1 cellular context compared by ENCODE assay signal in the genomic region with DNA sequence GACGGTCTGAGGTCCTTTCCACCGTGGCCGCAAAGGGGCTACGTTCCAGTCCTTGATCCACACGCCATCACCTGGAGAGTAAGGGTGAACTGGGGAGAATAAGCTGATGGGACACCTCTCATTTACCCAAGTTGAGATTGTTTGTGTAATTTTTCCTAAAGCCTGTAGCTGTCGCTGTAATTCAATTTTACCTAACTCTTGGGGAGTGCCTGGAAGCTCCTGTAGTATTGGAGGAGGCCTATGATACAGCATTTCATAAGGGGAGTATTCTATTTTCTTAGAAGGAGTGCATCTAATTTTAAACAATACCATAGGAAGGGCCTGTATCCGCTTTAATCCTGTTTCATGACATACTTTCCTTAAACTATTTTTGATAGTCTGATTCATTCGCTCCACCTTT.
TF ChIP-seq lines count a peak whose summit lies in the region.

No MANE protein-coding gene starts in this region.

TF ChIP-seq in GM23338, 12 proteins besides CTCF, POLR2A, EP300 and RAD21:
- TF ChIP-seq, protein P1, sequence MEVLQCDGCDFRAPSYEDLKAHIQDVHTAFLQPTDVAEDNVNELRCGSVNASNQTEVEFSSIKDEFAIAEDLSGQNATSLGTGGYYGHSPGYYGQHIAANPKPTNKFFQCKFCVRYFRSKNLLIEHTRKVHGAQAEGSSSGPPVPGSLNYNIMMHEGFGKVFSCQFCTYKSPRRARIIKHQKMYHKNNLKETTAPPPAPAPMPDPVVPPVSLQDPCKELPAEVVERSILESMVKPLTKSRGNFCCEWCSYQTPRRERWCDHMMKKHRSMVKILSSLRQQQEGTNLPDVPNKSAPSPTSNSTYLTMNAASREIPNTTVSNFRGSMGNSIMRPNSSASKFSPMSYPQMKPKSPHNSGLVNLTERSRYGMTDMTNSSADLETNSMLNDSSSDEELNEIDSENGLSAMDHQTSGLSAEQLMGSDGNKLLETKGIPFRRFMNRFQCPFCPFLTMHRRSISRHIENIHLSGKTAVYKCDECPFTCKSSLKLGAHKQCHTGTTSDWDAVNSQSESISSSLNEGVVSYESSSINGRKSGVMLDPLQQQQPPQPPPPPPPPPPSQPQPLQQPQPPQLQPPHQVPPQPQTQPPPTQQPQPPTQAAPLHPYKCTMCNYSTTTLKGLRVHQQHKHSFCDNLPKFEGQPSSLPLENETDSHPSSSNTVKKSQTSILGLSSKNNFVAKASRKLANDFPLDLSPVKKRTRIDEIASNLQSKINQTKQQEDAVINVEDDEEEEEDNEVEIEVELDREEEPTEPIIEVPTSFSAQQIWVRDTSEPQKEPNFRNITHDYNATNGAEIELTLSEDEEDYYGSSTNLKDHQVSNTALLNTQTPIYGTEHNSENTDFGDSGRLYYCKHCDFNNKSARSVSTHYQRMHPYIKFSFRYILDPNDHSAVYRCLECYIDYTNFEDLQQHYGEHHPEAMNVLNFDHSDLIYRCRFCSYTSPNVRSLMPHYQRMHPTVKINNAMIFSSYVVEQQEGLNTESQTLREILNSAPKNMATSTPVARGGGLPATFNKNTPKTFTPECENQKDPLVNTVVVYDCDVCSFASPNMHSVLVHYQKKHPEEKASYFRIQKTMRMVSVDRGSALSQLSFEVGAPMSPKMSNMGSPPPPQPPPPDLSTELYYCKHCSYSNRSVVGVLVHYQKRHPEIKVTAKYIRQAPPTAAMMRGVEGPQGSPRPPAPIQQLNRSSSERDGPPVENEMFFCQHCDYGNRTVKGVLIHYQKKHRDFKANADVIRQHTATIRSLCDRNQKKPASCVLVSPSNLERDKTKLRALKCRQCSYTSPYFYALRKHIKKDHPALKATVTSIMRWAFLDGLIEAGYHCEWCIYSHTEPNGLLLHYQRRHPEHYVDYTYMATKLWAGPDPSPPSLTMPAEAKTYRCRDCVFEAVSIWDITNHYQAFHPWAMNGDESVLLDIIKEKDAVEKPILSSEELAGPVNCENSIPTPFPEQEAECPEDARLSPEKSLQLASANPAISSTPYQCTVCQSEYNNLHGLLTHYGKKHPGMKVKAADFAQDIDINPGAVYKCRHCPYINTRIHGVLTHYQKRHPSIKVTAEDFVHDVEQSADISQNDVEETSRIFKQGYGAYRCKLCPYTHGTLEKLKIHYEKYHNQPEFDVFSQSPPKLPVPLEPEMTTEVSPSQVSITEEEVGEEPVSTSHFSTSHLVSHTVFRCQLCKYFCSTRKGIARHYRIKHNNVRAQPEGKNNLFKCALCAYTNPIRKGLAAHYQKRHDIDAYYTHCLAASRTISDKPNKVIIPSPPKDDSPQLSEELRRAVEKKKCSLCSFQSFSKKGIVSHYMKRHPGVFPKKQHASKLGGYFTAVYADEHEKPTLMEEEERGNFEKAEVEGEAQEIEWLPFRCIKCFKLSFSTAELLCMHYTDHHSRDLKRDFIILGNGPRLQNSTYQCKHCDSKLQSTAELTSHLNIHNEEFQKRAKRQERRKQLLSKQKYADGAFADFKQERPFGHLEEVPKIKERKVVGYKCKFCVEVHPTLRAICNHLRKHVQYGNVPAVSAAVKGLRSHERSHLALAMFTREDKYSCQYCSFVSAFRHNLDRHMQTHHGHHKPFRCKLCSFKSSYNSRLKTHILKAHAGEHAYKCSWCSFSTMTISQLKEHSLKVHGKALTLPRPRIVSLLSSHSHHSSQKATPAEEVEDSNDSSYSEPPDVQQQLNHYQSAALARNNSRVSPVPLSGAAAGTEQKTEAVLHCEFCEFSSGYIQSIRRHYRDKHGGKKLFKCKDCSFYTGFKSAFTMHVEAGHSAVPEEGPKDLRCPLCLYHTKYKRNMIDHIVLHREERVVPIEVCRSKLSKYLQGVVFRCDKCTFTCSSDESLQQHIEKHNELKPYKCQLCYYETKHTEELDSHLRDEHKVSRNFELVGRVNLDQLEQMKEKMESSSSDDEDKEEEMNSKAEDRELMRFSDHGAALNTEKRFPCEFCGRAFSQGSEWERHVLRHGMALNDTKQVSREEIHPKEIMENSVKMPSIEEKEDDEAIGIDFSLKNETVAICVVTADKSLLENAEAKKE (CRISPR knock-in tag; IDR thresholded peaks at IDR 0.05): 0 out of 2 replicates have a peak, but pooled peaks have one; percentile 29
TF ChIP-seq in GM23338: peak in this region for 1; not testable (repeated sequence) for 11.
